In genomic region chr4:122009524-122009923, GRCh38 we compare ENCODE assay signal across 33 cellular contexts. TPM values are rescaled to one million over a fixed set of nuclear protein-coding genes. Genes with fewer than 3 reads are reported as not detected.
"Had no signal": no experiment of that assay in that cellular context is flagged by ENCODE, and none has a peak within 500 bp of the region (broad histone marks: within the 10 kb centered on the region; RNA-seq: fewer than 3 reads in every experiment).

No MANE protein-coding gene starts in this region.

- H3K4me3 Mint-ChIP-seq: activated CD4-positive, alpha-beta memory T cell treated with anti-CD3 and anti-CD28 coated beads, Interleukin-2, amount 10 ng/mL, durations not matched to agents 7 days and 5 days; activated CD4-positive, alpha-beta T cell treated with anti-CD3 and anti-CD28 coated beads for 36 hours; activated CD4-positive, alpha-beta T cell treated with anti-CD3 and anti-CD28 coated beads, Interleukin-2, amount 10 ng/mL, durations not matched to agents 7 days and 5 days; activated CD8-positive, alpha-beta memory T cell treated with anti-CD3 and anti-CD28 coated beads, Interleukin-2, amount 10 ng/mL, durations not matched to agents 7 days and 5 days; activated CD8-positive, alpha-beta T cell treated with anti-CD3 and anti-CD28 coated beads, Interleukin-2, amount 10 ng/mL, durations not matched to agents 7 days and 5 days; activated naive CD4-positive, alpha-beta T cell treated with anti-CD3 and anti-CD28 coated beads for 36 hours; activated naive CD8-positive, alpha-beta T cell treated with anti-CD3 and anti-CD28 coated beads for 36 hours; activated T-cell treated with anti-CD3 and anti-CD28 coated beads, Interleukin-2, amount 50 U/mL, for 24 hours; T-helper 2 cell treated with Interferon-gamma antibody and Interleukin-4, amounts not matched to agents 5 μg/mL and 100 μg/mL, for 36 hours had no signal

- H3K27ac Mint-ChIP-seq: activated CD4-positive, alpha-beta memory T cell treated with anti-CD3 and anti-CD28 coated beads, Interleukin-2, amount 10 ng/mL, durations not matched to agents 7 days and 5 days; activated CD4-positive, alpha-beta T cell treated with anti-CD3 and anti-CD28 coated beads for 36 hours; activated CD4-positive, alpha-beta T cell treated with anti-CD3 and anti-CD28 coated beads, Interleukin-2, amount 10 ng/mL, durations not matched to agents 7 days and 5 days; activated CD8-positive, alpha-beta memory T cell treated with anti-CD3 and anti-CD28 coated beads, Interleukin-2, amount 10 ng/mL, durations not matched to agents 7 days and 5 days; activated CD8-positive, alpha-beta T cell treated with anti-CD3 and anti-CD28 coated beads, Interleukin-2, amount 10 ng/mL, durations not matched to agents 7 days and 5 days; activated naive CD4-positive, alpha-beta T cell treated with anti-CD3 and anti-CD28 coated beads for 36 hours; activated naive CD4-positive, alpha-beta T cell treated with anti-CD3 and anti-CD28 coated beads, Interleukin-2, amount 50 U/mL, for 72 hours; activated naive CD8-positive, alpha-beta T cell treated with anti-CD3 and anti-CD28 coated beads for 36 hours; activated T-cell treated with anti-CD3 and anti-CD28 coated beads, Interleukin-2, amount 50 U/mL, for 24 hours; activated T-helper 2 cell treated with anti-CD3 and anti-CD28 coated beads, Interferon-gamma antibody, Interleukin-2, Interleukin-4, amounts not matched to agents 10 μg/mL and 5 μg/mL and 100 μg/mL, durations not matched to agents 14 hours and 24 hours and 36 hours; T-helper 2 cell treated with Interferon-gamma antibody and Interleukin-4, amounts not matched to agents 5 μg/mL and 100 μg/mL, for 36 hours had no signal

- H3K9me3 Mint-ChIP-seq: activated CD4-positive, alpha-beta memory T cell treated with anti-CD3 and anti-CD28 coated beads, Interleukin-2, amount 10 ng/mL, durations not matched to agents 7 days and 5 days; activated CD4-positive, alpha-beta T cell treated with anti-CD3 and anti-CD28 coated beads, Interleukin-2, amount 10 ng/mL, durations not matched to agents 7 days and 5 days; activated naive CD4-positive, alpha-beta T cell treated with anti-CD3 and anti-CD28 coated beads for 36 hours; activated naive CD4-positive, alpha-beta T cell treated with anti-CD3 and anti-CD28 coated beads, Interleukin-2, amount 50 U/mL, for 72 hours; activated naive CD8-positive, alpha-beta T cell treated with anti-CD3 and anti-CD28 coated beads for 36 hours; activated T-cell treated with anti-CD3 and anti-CD28 coated beads, Interleukin-2, amount 50 U/mL, for 24 hours; activated T-helper 2 cell treated with anti-CD3 and anti-CD28 coated beads, Interferon-gamma antibody, Interleukin-2, Interleukin-4, amounts not matched to agents 10 μg/mL and 5 μg/mL and 100 μg/mL, durations not matched to agents 14 hours and 24 hours and 36 hours; T-helper 2 cell treated with Interferon-gamma antibody and Interleukin-4, amounts not matched to agents 5 μg/mL and 100 μg/mL, for 36 hours had no signal

- ATAC-seq: activated CD4-positive, alpha-beta T cell treated with anti-CD3 and anti-CD28 coated beads for 36 hours; activated CD4-positive, CD25-positive, alpha-beta regulatory T cell treated with anti-CD3 and anti-CD28 coated beads, Interleukin-2, amount 50 U/mL, for 24 hours; activated CD8-positive, alpha-beta memory T cell treated with anti-CD3 and anti-CD28 coated beads, Interleukin-2, amount 10 ng/mL, durations not matched to agents 7 days and 5 days; activated CD8-positive, alpha-beta T cell treated with anti-CD3 and anti-CD28 coated beads, Interleukin-2, amount 10 ng/mL, durations not matched to agents 7 days and 5 days; activated naive CD4-positive, alpha-beta T cell treated with anti-CD3 and anti-CD28 coated beads, Interleukin-2, amount 50 U/mL, for 72 hours; body of pancreas had no signal

- H3K4me1 ChIP-seq: adrenal gland, body of pancreas, breast epithelium had no signal

- H3K27ac ChIP-seq: adrenal gland, body of pancreas, brain microvascular endothelial cell, breast epithelium, VCaP had no signal

- H3K9me3 ChIP-seq: adrenal gland, body of pancreas, breast epithelium had no signal

- H3K27me3 ChIP-seq: adrenal gland, body of pancreas, brain microvascular endothelial cell, breast epithelium had no signal

- H3K4me3 ChIP-seq: adrenal gland, body of pancreas, breast epithelium had no signal

- H3K36me3 ChIP-seq: adrenal gland, brain microvascular endothelial cell, breast epithelium had no signal

- H3K4me1 Mint-ChIP-seq: activated CD4-positive, alpha-beta T cell treated with anti-CD3 and anti-CD28 coated beads for 36 hours had no signal

- H3K27me3 Mint-ChIP-seq: activated T-cell treated with anti-CD3 and anti-CD28 coated beads, Interleukin-2, amount 50 U/mL, for 24 hours had no signal

- H3K36me3 Mint-ChIP-seq: activated CD8-positive, alpha-beta memory T cell treated with anti-CD3 and anti-CD28 coated beads, Interleukin-2, amount 10 ng/mL, durations not matched to agents 7 days and 5 days; activated naive CD4-positive, alpha-beta T cell treated with anti-CD3 and anti-CD28 coated beads, Interleukin-2, amount 50 U/mL, for 72 hours; activated naive CD8-positive, alpha-beta T cell treated with anti-CD3 and anti-CD28 coated beads for 36 hours had no signal

- DNase-seq: activated CD4-positive, alpha-beta memory T cell treated with anti-CD3 and anti-CD28 coated beads, Interleukin-2, amount 10 ng/mL, durations not matched to agents 7 days and 5 days; activated CD4-positive, alpha-beta T cell treated with anti-CD3 and anti-CD28 coated beads for 1 hour; activated CD4-positive, alpha-beta T cell treated with anti-CD3 and anti-CD28 coated beads for 36 hours; activated CD4-positive, alpha-beta T cell treated with anti-CD3 and anti-CD28 coated beads for 48 hours; activated CD4-positive, alpha-beta T cell treated with anti-CD3 and anti-CD28 coated beads, Interleukin-2, amount 10 ng/mL, durations not matched to agents 7 days and 5 days; activated CD4-positive, alpha-beta T cell treated with anti-CD3 and anti-CD28 coated beads, Interleukin-2, amount 50 U/mL, for 48 hours; activated CD4-positive, CD25-positive, alpha-beta regulatory T cell; activated CD8-positive, alpha-beta memory T cell treated with anti-CD3 and anti-CD28 coated beads for 24 hours; activated CD8-positive, alpha-beta memory T cell treated with anti-CD3 and anti-CD28 coated beads, Interleukin-2, amount 10 ng/mL, durations not matched to agents 7 days and 5 days; activated CD8-positive, alpha-beta memory T cell treated with anti-CD3 and anti-CD28 coated beads, Interleukin-2, amount 50 U/mL, for 48 hours; activated CD8-positive, alpha-beta T cell treated with anti-CD3 and anti-CD28 coated beads, Interleukin-2, amount 10 ng/mL, durations not matched to agents 7 days and 5 days; activated effector memory CD4-positive, alpha-beta T cell treated with Interleukin-2 at 50 U/mL for 16 hours; activated gamma-delta T cell treated with Interleukin-2 at 50 U/mL for 16 hours; activated naive CD4-positive, alpha-beta T cell; activated naive CD4-positive, alpha-beta T cell treated with anti-CD3 and anti-CD28 coated beads for 36 hours; activated naive CD4-positive, alpha-beta T cell treated with anti-CD3 and anti-CD28 coated beads, Interleukin-2, amount 50 U/mL, for 16 hours; activated naive CD8-positive, alpha-beta T cell treated with anti-CD3 and anti-CD28 coated beads for 36 hours; activated T-cell treated with anti-CD3 and anti-CD28 coated beads, Interleukin-2, amount 50 U/mL, for 24 hours; activated T-cell treated with anti-CD3 and anti-CD28 coated beads, Interleukin-2, amount 50 U/mL, for 48 hours; adrenal gland; amniotic stem cell; aorta; body of pancreas; brain microvascular endothelial cell; central memory CD4-positive, alpha-beta T cell; T-helper 2 cell; T-helper 9 cell had no signal

RNA-seq across cellular contexts. Expression of gene TRPC3, which starts 57.7 kb away (rescaled TPM):
- polyA plus RNA-seq: aorta had no signal
